1 cellular context compared by ENCODE assay signal in genomic region chr4:7912826-7913225, GRCh38.
TF ChIP-seq lines count a peak whose summit lies in the region.

No MANE protein-coding gene starts in this region.

TF ChIP-seq in H1, 55 proteins besides CTCF, POLR2A, EP300 and RAD21:
- TF ChIP-seq SRF (IDR thresholded peaks at IDR 0.05; ENCODE audit: low read depth, low read length) = no peak
